ENCODE assay signal across 7 cellular contexts in the genomic region with DNA sequence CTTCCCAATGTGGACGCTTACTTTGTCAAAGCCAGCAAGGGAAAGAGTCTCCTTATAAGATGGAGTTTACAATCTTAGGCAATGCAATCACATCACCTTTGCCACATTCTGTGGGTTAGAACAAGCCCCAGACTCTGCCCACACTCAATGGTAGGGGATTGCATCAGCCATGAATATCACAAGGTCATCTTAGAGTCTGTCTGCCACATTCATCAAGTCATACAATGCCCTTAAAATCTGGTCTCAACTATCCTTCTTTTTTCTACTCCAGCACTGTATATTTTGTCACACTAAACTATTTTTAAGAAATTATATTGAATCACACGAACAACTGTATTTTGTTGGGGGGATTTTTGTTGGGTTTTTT. TPM values are rescaled to one million over a fixed set of nuclear protein-coding genes. Genes with fewer than 3 reads are reported as not detected.
A peak's percentile ranks its signal among the peaks of the same experiment; 100 is the strongest.
DNase-seq lines count a peak whose midpoint lies in the region; ATAC-seq and TF ChIP-seq lines count a peak whose summit lies in the region.
"Not testable (repeated sequence)": the region's sequence is repeated elsewhere in the genome, so short reads cannot be mapped to it uniquely, and the experiment has no call there.

No MANE protein-coding gene starts in this region.

- H3K4me3 ChIP-seq in GM23338; parathyroid adenoma (ENCODE audit: low read depth, low read length): not testable (repeated sequence)

- not testable (repeated sequence) for H3K36me3 Mint-ChIP-seq in GM23338 (ENCODE audit: low read depth)
- peaks cover 12% of the 10 kb centered on the region for H3K36me3 Mint-ChIP-seq in activated CD8-positive, alpha-beta T cell treated with anti-CD3 and anti-CD28 coated beads for 36 hours (ENCODE audit: low read depth)
- peaks cover 15% of the 10 kb centered on the region for H3K36me3 Mint-ChIP-seq in activated naive CD8-positive, alpha-beta T cell treated with anti-CD3 and anti-CD28 coated beads for 36 hours

- H3K9me3 Mint-ChIP-seq in GM23338; activated CD8-positive, alpha-beta T cell treated with anti-CD3 and anti-CD28 coated beads for 36 hours; activated naive CD8-positive, alpha-beta T cell treated with anti-CD3 and anti-CD28 coated beads for 36 hours: not testable (repeated sequence)

- H2AFZ ChIP-seq in GM23338, parathyroid adenoma: not testable (repeated sequence)

- intact Hi-C loops in activated CD8-positive, alpha-beta T cell treated with anti-CD3 and anti-CD28 coated beads for 36 hours (cut with micrococcal nuclease): not testable (repeated sequence)

- H3K27ac ChIP-seq in GM23338 (ENCODE audit: low read depth): not testable (repeated sequence)
- peak overlapping the region; percentile 78 for H3K27ac ChIP-seq in epithelial cell of prostate
- H3K27ac ChIP-seq in parathyroid adenoma: peak overlapping the region; percentile 11

- not testable (repeated sequence) for H3F3A ChIP-seq in GM23338 (replicated peaks; ENCODE audit: low read depth)

- H3K36me3 ChIP-seq in GM23338 (ENCODE audit: insufficient read depth); parathyroid adenoma (ENCODE audit: control insufficient read depth, insufficient read depth, low read length): not testable (repeated sequence)

- ATAC-seq in GM23338 (peak; percentile 54), left lobe of liver (peak; percentile 72)
- peak; percentile 85 for ATAC-seq in activated CD8-positive, alpha-beta T cell treated with anti-CD3 and anti-CD28 coated beads for 36 hours

- POLR2A ChIA-PET in activated CD8-positive, alpha-beta T cell treated with anti-CD3 and anti-CD28 coated beads for 36 hours (lab: Charles Lee): not testable (repeated sequence)

- H3K4me1 ChIP-seq in GM23338 (ENCODE audit: insufficient read depth); parathyroid adenoma: not testable (repeated sequence)

- DNase-seq in GM23338 (ENCODE audit: low spot score); activated CD8-positive, alpha-beta T cell treated with anti-CD3 and anti-CD28 coated beads for 36 hours; activated naive CD8-positive, alpha-beta T cell treated with anti-CD3 and anti-CD28 coated beads for 36 hours; epithelial cell of prostate (ENCODE audit: low read depth, low spot score); left lobe of liver (ENCODE audit: low spot score): not testable (repeated sequence)
- DNase-seq in OCI-M1 (lab: John Stamatoyannopoulos, UW): peak; percentile 46

- H3K4me3 Mint-ChIP-seq in GM23338; activated CD8-positive, alpha-beta T cell treated with anti-CD3 and anti-CD28 coated beads for 36 hours; activated naive CD8-positive, alpha-beta T cell treated with anti-CD3 and anti-CD28 coated beads for 36 hours: not testable (repeated sequence)

- not testable (repeated sequence) for H4K20me1 ChIP-seq in GM23338 (replicated peaks; ENCODE audit: insufficient read depth)

- CTCF ChIA-PET in activated CD8-positive, alpha-beta T cell treated with anti-CD3 and anti-CD28 coated beads for 36 hours (lab: Charles Lee): not testable (repeated sequence)

- not testable (repeated sequence) for H3K9me2 ChIP-seq in GM23338 (ENCODE audit: insufficient read depth)

- H3K9ac ChIP-seq in parathyroid adenoma: not testable (repeated sequence)

- H3K4me2 ChIP-seq in GM23338; parathyroid adenoma (ENCODE audit: low read length): not testable (repeated sequence)

- not testable (repeated sequence) for H3K79me2 ChIP-seq in GM23338 (replicated peaks; ENCODE audit: insufficient read depth); parathyroid adenoma

- not testable (repeated sequence) for H3K9me3 ChIP-seq in parathyroid adenoma (ENCODE audit: control insufficient read depth, low read length)

- not testable (repeated sequence) for TF ChIP-seq CTCF in GM23338 (conservative IDR thresholded peaks at IDR 0.05; ENCODE audit: low read depth in 2 of 2); activated CD8-positive, alpha-beta T cell treated with anti-CD3 and anti-CD28 coated beads for 36 hours (IDR thresholded peaks at IDR 0.05); parathyroid adenoma (IDR thresholded peaks at IDR 0.05)

- peaks cover 19% of the 10 kb centered on the region for H3K4me1 Mint-ChIP-seq in GM23338
- peaks cover 41% of the 10 kb centered on the region for H3K4me1 Mint-ChIP-seq in activated CD8-positive, alpha-beta T cell treated with anti-CD3 and anti-CD28 coated beads for 36 hours (ENCODE audit: low read depth)
- H3K4me1 Mint-ChIP-seq in activated naive CD8-positive, alpha-beta T cell treated with anti-CD3 and anti-CD28 coated beads for 36 hours: peaks cover 26% of the 10 kb centered on the region

- H3K27ac Mint-ChIP-seq in GM23338: peak overlapping the region; percentile 96
- H3K27ac Mint-ChIP-seq in activated CD8-positive, alpha-beta T cell treated with anti-CD3 and anti-CD28 coated beads for 36 hours: peak overlapping the region; percentile 84
- H3K27ac Mint-ChIP-seq in activated naive CD8-positive, alpha-beta T cell treated with anti-CD3 and anti-CD28 coated beads for 36 hours: peak overlapping the region; percentile 82

- not testable (repeated sequence) for H3K27me3 Mint-ChIP-seq in GM23338 (ENCODE audit: insufficient read depth, low read depth, poor library complexity); activated CD8-positive, alpha-beta T cell treated with anti-CD3 and anti-CD28 coated beads for 36 hours; activated naive CD8-positive, alpha-beta T cell treated with anti-CD3 and anti-CD28 coated beads for 36 hours

- not testable (repeated sequence) for H3K27me3 ChIP-seq in GM23338 (ENCODE audit: insufficient read depth); parathyroid adenoma (ENCODE audit: control insufficient read depth, insufficient read depth, low read length)

RNA-seq across cellular contexts. Expression of a gene that starts 27.0 kb away (rescaled TPM):
- total RNA-seq in GM23338 (2014; rRNA removed; shearing (Covaris generic)): 3.3 and 9.1 TPM in 2 replicates
- polyA plus RNA-seq in GM23338 (2016; fragmentation: Nextera tagmentation; extraction: Ambion mirVana): 6.8 and 8.7 TPM in 2 replicates
- 10 to 100 TPM; 14.3 to 16.3 TPM for total RNA-seq in activated CD8-positive, alpha-beta T cell treated with anti-CD3 and anti-CD28 coated beads for 36 hours
- total RNA-seq in activated naive CD8-positive, alpha-beta T cell treated with anti-CD3 and anti-CD28 coated beads for 36 hours: 10 to 100 TPM; 11.0 to 13.2 TPM
- total RNA-seq in left lobe of liver: 4.4 TPM

RNA-seq across cellular contexts. Expression of a gene that starts 57.0 kb away (rescaled TPM):
- not detected in 2 replicates for total RNA-seq in GM23338 (2014; rRNA removed; shearing (Covaris generic))
- 0.55 and 1.1 TPM in 2 replicates for polyA plus RNA-seq in GM23338 (2016; fragmentation: Nextera tagmentation; extraction: Ambion mirVana)
- under 1 TPM; 0.20 to 0.23 TPM for total RNA-seq in activated CD8-positive, alpha-beta T cell treated with anti-CD3 and anti-CD28 coated beads for 36 hours
- total RNA-seq in activated naive CD8-positive, alpha-beta T cell treated with anti-CD3 and anti-CD28 coated beads for 36 hours: under 1 TPM; 0.12 to 0.14 TPM
- 0.13 TPM for total RNA-seq in left lobe of liver
